ENCODE assay signal across 21 cellular contexts in genomic region chr18:6565336-6566081, GRCh38.
DNase-seq lines count a peak whose midpoint lies in the region; ATAC-seq, FAIRE-seq and TF ChIP-seq lines count a peak whose summit lies in the region.
"Had no signal": no experiment of that assay in that cellular context is flagged by ENCODE, and none has a peak within 500 bp of the region (broad histone marks: within the 10 kb centered on the region; RNA-seq: fewer than 3 reads in every experiment).

No MANE protein-coding gene starts in this region.

- H3K27me3 Mint-ChIP-seq in nephron (ENCODE audit: low read depth) (no peaks in the 10 kb centered on the region), endothelial cell (ENCODE audit: unreplicated experiment) (peaks cover 2% of the 10 kb centered on the region)
- H3K27me3 Mint-ChIP-seq: CD4-positive, alpha-beta memory T cell; IgD-negative memory B cell had no signal

- H3K27ac Mint-ChIP-seq in nephron (peak overlapping the region; percentile 52 to 100 (median 75)), endothelial cell (ENCODE audit: unreplicated experiment) (no peak overlapping the region)
- H3K27ac Mint-ChIP-seq: CD4-positive, alpha-beta memory T cell had no signal

- H3K4me1 ChIP-seq in PC-3 (ENCODE audit: insufficient read depth, low read length): peaks cover 29% of the 10 kb centered on the region

- H3K9me3 ChIP-seq in PC-3 (ENCODE audit: low read length): no peaks in the 10 kb centered on the region

- H3K4me3 ChIP-seq in PC-3 (ENCODE audit: low read length): no peak overlapping the region

- TF ChIP-seq CTCF in D721Med (IDR thresholded peaks at IDR 0.05; ENCODE audit: insufficient read depth, missing control alignments): no peak
- TF ChIP-seq CTCF in PC-3 (conservative IDR thresholded peaks at IDR 0.05; ENCODE audit: low read depth, low read length): no peak
- TF ChIP-seq CTCF in nephron (IDR thresholded peaks at IDR 0.05; ENCODE audit: unreplicated experiment in 3 of 3): no peak
- TF ChIP-seq CTCF in endothelial cell (IDR thresholded peaks at IDR 0.05; ENCODE audit: unreplicated experiment): no peak

- POLR2A ChIA-PET in PC-3 (lab: Charles Lee; ENCODE audit: unreplicated experiment): no interaction called here

- H3K9ac ChIP-seq in PC-3 (ENCODE audit: low read length): no peak overlapping the region

- intact Hi-C loops in PC-3 (cut with micrococcal nuclease): no loop called here

- no TSS peak for BruUV-seq in PC-3 (replicated peaks; lab: Mats Ljungman, UMichigan)

- no peaks in the 10 kb centered on the region for H3K79me2 ChIP-seq in PC-3 (ENCODE audit: low read length)

- H3K9me3 Mint-ChIP-seq in nephron: no peaks in the 10 kb centered on the region
- H3K9me3 Mint-ChIP-seq in endothelial cell (ENCODE audit: unreplicated experiment): no peaks in the 10 kb centered on the region
- H3K9me3 Mint-ChIP-seq: IgD-negative memory B cell had no signal

- H3K4me2 ChIP-seq in PC-3 (ENCODE audit: low read length): 0 out of 2 replicates have a peak overlapping the region, but pooled peaks have one; percentile 8

- H3K9me2 ChIP-seq in PC-3 (replicated peaks; ENCODE audit: low read length): no peaks in the 10 kb centered on the region; the same call in 1 of the 2 replicates

- H3K4me3 Mint-ChIP-seq in nephron (no peak overlapping the region), endothelial cell (ENCODE audit: unreplicated experiment) (no peak overlapping the region)
- H3K4me3 Mint-ChIP-seq: CD4-positive, alpha-beta memory T cell; IgD-negative memory B cell had no signal

- no peaks in the 10 kb centered on the region for H3K36me3 ChIP-seq in PC-3 (ENCODE audit: low read depth, low read length)

- H3K4me1 Mint-ChIP-seq in nephron (peaks cover 44% of the 10 kb centered on the region), endothelial cell (ENCODE audit: unreplicated experiment) (peaks cover 16% of the 10 kb centered on the region)
- H3K4me1 Mint-ChIP-seq: CD4-positive, alpha-beta memory T cell; IgD-negative memory B cell had no signal

- CTCF ChIA-PET in PC-3 (lab: Charles Lee): no interaction called here

- FAIRE-seq in D721Med (lab: Jason Lieb, UNC): peak; percentile 21
- FAIRE-seq: A204.1, GM12892, GM18507 had no signal

- no peaks in the 10 kb centered on the region for H3F3A ChIP-seq in PC-3 (ENCODE audit: low read length, unreplicated experiment)

- H3K27ac ChIP-seq in PC-3 (ENCODE audit: low read length): peak overlapping the region; percentile 50
- H3K27ac ChIP-seq in epithelial cell of prostate: peak overlapping the region; percentile 71

- no peaks in the 10 kb centered on the region for H3K27me3 ChIP-seq in PC-3 (ENCODE audit: low read length)

- no peaks in the 10 kb centered on the region for H4K20me1 ChIP-seq in PC-3 (ENCODE audit: low read length)

- ATAC-seq in PC-3: no peak
- no peak for ATAC-seq in GM18867 (IDR thresholded peaks at IDR 0.05; ENCODE audit: unreplicated experiment)
- ATAC-seq: SK-N-SH treated with all-trans-retinoic acid at 6 μM for 48 hours had no signal

- no peak overlapping the region for H2AFZ ChIP-seq in PC-3 (ENCODE audit: low read length)

- no peak for DNase-seq in D721Med (ENCODE audit: insufficient read length, low spot score)
- no peak for DNase-seq in PC-3
- no peak for DNase-seq in epithelial cell of prostate (ENCODE audit: low read depth, low spot score)
- no peak for DNase-seq in endothelial cell (ENCODE audit: low spot score)
- no peak for DNase-seq in LoVo (ENCODE audit: low spot score)
- DNase-seq in NCI-H2081 (lab: John Stamatoyannopoulos, UW): no peak
- DNase-seq: Calu3; CD4-positive, alpha-beta memory T cell; Kasumi-1; MM.1S; NCI-H1092; NCI-H2081 treated with DMSO at 0.1 percent for 48 hours; NCI-H510A; SIG-M5 had no signal

- no peaks in the 10 kb centered on the region for H3K36me3 Mint-ChIP-seq in nephron (ENCODE audit: low read depth)
- no peaks in the 10 kb centered on the region for H3K36me3 Mint-ChIP-seq in endothelial cell (ENCODE audit: low read depth, unreplicated experiment)
- H3K36me3 Mint-ChIP-seq: CD4-positive, alpha-beta memory T cell; IgD-negative memory B cell had no signal
